ENCODE assay signal across 24 cellular contexts in genomic region chr11:130509942-130510341, GRCh38.
A peak's percentile ranks its signal among the peaks of the same experiment; 100 is the strongest.
DNase-seq lines count a peak whose midpoint lies in the region; ATAC-seq and TF ChIP-seq lines count a peak whose summit lies in the region.
"Had no signal": no experiment of that assay in that cellular context is flagged by ENCODE, and none has a peak within 500 bp of the region (broad histone marks: within the 10 kb centered on the region; RNA-seq: fewer than 3 reads in every experiment).

No MANE protein-coding gene starts in this region.

- H3K4me1 ChIP-seq in heart right ventricle (peaks cover 5 to 41% (median 26%) of the 10 kb centered on the region in 9 donors), hepatocyte (ENCODE audit: insufficient read depth) (no peaks in the 10 kb centered on the region), aorta (ENCODE audit: control insufficient read depth in 1 of 2, insufficient read depth in 2 of 2, low read length in 2 of 2) (no peaks in the 10 kb centered on the region)
- H3K4me1 ChIP-seq: A549, BLaER1, Caco-2, right lobe of liver had no signal

- no peaks in the 10 kb centered on the region for H3K36me3 ChIP-seq in heart right ventricle
- H3K36me3 ChIP-seq in hepatocyte (replicated peaks; ENCODE audit: insufficient read depth, low read depth), result no peaks in the 10 kb centered on the region
- no peaks in the 10 kb centered on the region for H3K36me3 ChIP-seq in aorta (ENCODE audit: control insufficient read depth in 1 of 2, insufficient read depth in 2 of 2, low read length in 1 of 2)
- H3K36me3 ChIP-seq: BLaER1, ovary, right lobe of liver had no signal

- ATAC-seq in heart right ventricle (no peak), Right ventricle myocardium inferior (no peak), aorta (ENCODE audit: low FRiP score) (no peak), GM21723 (IDR thresholded peaks at IDR 0.05; ENCODE audit: unreplicated experiment) (no peak)
- ATAC-seq: A549; activated CD8-positive, alpha-beta T cell treated with anti-CD3 and anti-CD28 coated beads, Interleukin-2, amount 10 ng/mL, durations not matched to agents 7 days and 5 days had no signal

- H3K27ac Mint-ChIP-seq in osteocyte (ENCODE audit: unreplicated experiment) (peak overlapping the region; percentile 67), Calu3 (ENCODE audit: unreplicated experiment) (no peak overlapping the region)
- H3K27ac Mint-ChIP-seq: activated CD8-positive, alpha-beta T cell treated with anti-CD3 and anti-CD28 coated beads, Interleukin-2, amount 10 ng/mL, durations not matched to agents 7 days and 5 days; activated T-cell treated with anti-CD3 and anti-CD28 coated beads, Interleukin-2, amount 50 U/mL, for 24 hours; immature natural killer cell had no signal

- intact Hi-C loops in heart right ventricle (cut with DNase I), result no loop called here
- intact Hi-C loops in Right ventricle myocardium inferior (cut with DNase I), result no loop called here
- intact Hi-C loops in aorta (cut with DNase I), result loop anchor here in 1 of 2 donors (5.0 kb wide), 1 partner anchor 58 kb away; no protein-coding TSS in a partner anchor
- intact Hi-C loops in Calu3 (cut with micrococcal nuclease; ENCODE audit: unreplicated experiment), result no loop called here

- H3K4me3 Mint-ChIP-seq in osteocyte (ENCODE audit: unreplicated experiment), result no peak overlapping the region
- no peak overlapping the region for H3K4me3 Mint-ChIP-seq in Calu3 (ENCODE audit: low read depth, unreplicated experiment)
- H3K4me3 Mint-ChIP-seq: activated CD8-positive, alpha-beta T cell treated with anti-CD3 and anti-CD28 coated beads, Interleukin-2, amount 10 ng/mL, durations not matched to agents 7 days and 5 days; activated T-cell treated with anti-CD3 and anti-CD28 coated beads, Interleukin-2, amount 50 U/mL, for 24 hours; immature natural killer cell had no signal

- no peak for DNase-seq in heart right ventricle
- no peak for DNase-seq in Right ventricle myocardium inferior (ENCODE audit: missing footprints)
- no peak for DNase-seq in hepatocyte (ENCODE audit: low spot score)
- DNase-seq in osteocyte (ENCODE audit: extremely low spot score, unreplicated experiment), result no peak
- DNase-seq in aorta, result no peak
- DNase-seq in Calu3, result no peak
- DNase-seq in 8988T, result no peak
- DNase-seq: activated CD8-positive, alpha-beta T cell treated with anti-CD3 and anti-CD28 coated beads, Interleukin-2, amount 10 ng/mL, durations not matched to agents 7 days and 5 days; activated naive CD4-positive, alpha-beta T cell; activated T-cell treated with anti-CD3 and anti-CD28 coated beads, Interleukin-2, amount 50 U/mL, for 24 hours; Caco-2; central memory CD4-positive, alpha-beta T cell; immature natural killer cell; Kasumi-1; NCI-H1092; NCI-H2029 treated with DMSO at 0.1 percent for 48 hours; ovary; right lobe of liver; SHP77; stimulated activated CD8-positive, alpha-beta memory T cell treated with anti-CD3 and anti-CD28 coated beads, Interleukin-4, amount 100 ng/mL, for 48 hours; T1000 had no signal

- no TSS peak for BruUV-seq in Calu3 (replicated peaks; lab: Mats Ljungman, UMichigan)

- CTCF ChIA-PET in Calu3 (lab: Charles Lee), result no interaction called here

- H2AFZ ChIP-seq in hepatocyte, result no peak overlapping the region

- H3K27me3 ChIP-seq in heart right ventricle, result no peaks in the 10 kb centered on the region
- no peaks in the 10 kb centered on the region for H3K27me3 ChIP-seq in hepatocyte
- no peaks in the 10 kb centered on the region for H3K27me3 ChIP-seq in aorta (ENCODE audit: control insufficient read depth in 1 of 2, insufficient read depth in 2 of 2, low read length in 1 of 2)
- H3K27me3 ChIP-seq: BLaER1, ovary, right lobe of liver had no signal

- peaks cover 19% of the 10 kb centered on the region for H3K4me1 Mint-ChIP-seq in osteocyte (ENCODE audit: unreplicated experiment)
- no peaks in the 10 kb centered on the region for H3K4me1 Mint-ChIP-seq in Calu3 (ENCODE audit: low read depth, unreplicated experiment)
- H3K4me1 Mint-ChIP-seq: immature natural killer cell had no signal

- H3K79me2 ChIP-seq in hepatocyte, result no peaks in the 10 kb centered on the region

- H3K36me3 Mint-ChIP-seq in osteocyte (ENCODE audit: unreplicated experiment), result peaks cover 12% of the 10 kb centered on the region
- no peaks in the 10 kb centered on the region for H3K36me3 Mint-ChIP-seq in Calu3 (ENCODE audit: insufficient read depth, unreplicated experiment)

- H3K4me2 ChIP-seq in hepatocyte, result no peak overlapping the region
- H3K4me2 ChIP-seq: A549, BLaER1 had no signal

- no peaks in the 10 kb centered on the region for H3K9me2 ChIP-seq in hepatocyte (replicated peaks; ENCODE audit: insufficient read depth)

- WGBS in heart right ventricle, 2 donors, result 85 to 97% methylated on average over 2 of the region's 2 CpGs
- WGBS in hepatocyte (ENCODE audit: low lambda C conversion rate, missing lambda C conversion rate), result 90% methylated on average over 2 of the region's 2 CpGs
- WGBS in aorta, 2 donors, result 42 to 64% methylated on average over 2 of the region's 2 CpGs

- H3K27ac ChIP-seq in heart right ventricle (peak overlapping the region in 9 of 10 donors; percentile 23 to 72 (median 42)), hepatocyte (peak overlapping the region; percentile 27), aorta (ENCODE audit: low read depth in 1 of 2, low read length in 2 of 2) (peak overlapping the region; percentile 58 to 72)
- H3K27ac ChIP-seq: A549, BLaER1, right lobe of liver had no signal

- peaks cover 0 to 14% (median 0%) of the 10 kb centered on the region in 11 donors for H3K9me3 ChIP-seq in heart right ventricle
- H3K9me3 ChIP-seq in hepatocyte (ENCODE audit: low read depth), result no peaks in the 10 kb centered on the region
- no peaks in the 10 kb centered on the region for H3K9me3 ChIP-seq in aorta (ENCODE audit: control insufficient read depth, low read length)
- H3K9me3 ChIP-seq: ovary, right lobe of liver had no signal

- H3K4me3 ChIP-seq in heart right ventricle, result no peak overlapping the region
- H3K4me3 ChIP-seq in hepatocyte, result no peak overlapping the region
- no peak overlapping the region for H3K4me3 ChIP-seq in aorta (ENCODE audit: low read length in 2 of 2)
- H3K4me3 ChIP-seq: A549, BLaER1, ovary, right lobe of liver had no signal

- TF ChIP-seq CTCF in heart right ventricle (IDR thresholded peaks at IDR 0.05), result no peak
- TF ChIP-seq CTCF in hepatocyte (IDR thresholded peaks at IDR 0.05; ENCODE audit: poor library complexity), result no peak
- no peak for TF ChIP-seq CTCF in osteocyte (IDR thresholded peaks at IDR 0.05)
- no peak for TF ChIP-seq CTCF in Calu3 (IDR thresholded peaks at IDR 0.05; ENCODE audit: unreplicated experiment)

- H3K9me3 Mint-ChIP-seq in osteocyte (ENCODE audit: unreplicated experiment) (peaks cover 7% of the 10 kb centered on the region), Calu3 (ENCODE audit: low read depth, unreplicated experiment) (peaks cover 7% of the 10 kb centered on the region)

- H3K27me3 Mint-ChIP-seq in osteocyte (ENCODE audit: unreplicated experiment), result no peaks in the 10 kb centered on the region
- no peaks in the 10 kb centered on the region for H3K27me3 Mint-ChIP-seq in Calu3 (ENCODE audit: unreplicated experiment)

- H4K20me1 ChIP-seq in hepatocyte (ENCODE audit: insufficient read depth, poor library complexity, severe bottlenecking), result no peaks in the 10 kb centered on the region
- H4K20me1 ChIP-seq: BLaER1 had no signal
